Comparison of ENCODE assay signal across 8 cellular contexts in the genomic region with DNA sequence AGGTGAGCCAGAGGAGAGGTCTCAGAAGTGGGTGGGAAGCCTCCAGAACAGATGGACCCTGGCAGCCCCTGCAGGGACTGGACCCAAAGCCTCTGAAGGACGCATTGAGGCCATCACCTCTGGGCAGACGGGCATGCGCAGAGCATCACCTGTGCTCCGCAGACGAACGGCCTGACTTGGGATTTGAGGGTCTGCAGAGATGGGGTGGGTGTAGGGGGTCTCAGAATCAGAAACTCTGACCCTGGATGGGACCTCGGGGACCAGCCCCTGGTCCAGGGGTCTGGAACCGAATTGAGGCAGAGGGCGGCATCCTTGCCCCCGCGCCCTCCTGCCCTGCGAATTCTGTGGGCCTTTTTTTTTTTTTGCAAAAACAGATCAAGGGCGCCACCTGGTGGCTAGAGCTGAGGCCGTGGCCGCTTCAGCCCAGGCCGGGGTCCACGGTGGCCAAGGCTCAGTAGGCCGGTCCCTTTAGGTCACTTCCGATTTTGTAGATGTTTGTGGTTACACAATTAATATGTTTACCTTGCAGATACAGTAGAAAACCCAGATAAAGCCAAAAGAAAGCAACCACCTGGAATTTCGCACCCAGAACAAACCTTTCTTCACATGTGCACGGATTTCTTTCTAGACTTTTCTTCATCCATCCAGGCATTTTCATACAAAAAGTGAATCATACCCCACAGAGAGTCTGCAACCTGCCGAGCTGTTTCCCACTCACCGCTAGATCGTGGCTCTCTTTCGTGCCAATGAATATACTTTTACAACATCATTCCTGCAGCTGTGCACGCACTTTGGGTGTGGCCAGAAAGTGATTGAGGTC. TPM values are rescaled to one million over a fixed set of nuclear protein-coding genes. Genes with fewer than 3 reads are reported as not detected.
DNase-seq lines count a peak whose midpoint lies in the region; ATAC-seq, FAIRE-seq and TF ChIP-seq lines count a peak whose summit lies in the region.

No MANE protein-coding gene starts in this region.

- peak; percentile 89 for TF ChIP-seq CTCF in A549 (IDR thresholded peaks at IDR 0.05)
- peak; percentile 76 for TF ChIP-seq CTCF in GM12873 (IDR thresholded peaks at IDR 0.05; ENCODE audit: insufficient read depth, low read depth, low read length, missing control alignments)
- peak; percentile 58 to 95 (median 89) for TF ChIP-seq CTCF in spleen (IDR thresholded peaks at IDR 0.05 in 8 of 11, conservative IDR thresholded peaks at IDR 0.05 in 3 of 11)

- H3K4me3 ChIP-seq in A549: no peak overlapping the region
- no peak overlapping the region for H3K4me3 ChIP-seq in spleen

- peaks cover 0 to 11% (median 0%) of the 10 kb centered on the region in 7 donors for H3K27me3 ChIP-seq in spleen (replicated peaks in 1 of 7)

- peak; percentile 76 to 94 for TF ChIP-seq RAD21 in A549 (conservative IDR thresholded peaks at IDR 0.05 in 1 of 2, IDR thresholded peaks at IDR 0.05 in 1 of 2)

- H3K36me3 ChIP-seq in spleen: no peaks in the 10 kb centered on the region

- CTCF ChIA-PET in A549 (lab: Yijun Ruan, JAX): interaction anchor here (0.7 to 11.9 kb wide), 26 partner anchors 9 to 627 kb away, joined by 3 to 388 read pairs (median 5); no protein-coding TSS in a partner anchor

- POLR2A ChIA-PET in A549 (lab: Yijun Ruan, JAX): no interaction called here

- TF ChIP-seq POLR2A in A549 (IDR thresholded peaks at IDR 0.05; ENCODE audit: low read length): no peak
- no peak for TF ChIP-seq POLR2A in spleen (IDR thresholded peaks at IDR 0.05)

- peaks cover 8% of the 10 kb centered on the region; the same call in 2 of the 3 replicates for H3K4me1 ChIP-seq in A549
- H3K4me1 ChIP-seq in spleen: peaks cover 0 to 37% (median 20%) of the 10 kb centered on the region in 6 donors

- no peak overlapping the region for H3K27ac ChIP-seq in A549
- H3K27ac ChIP-seq in spleen: no peak overlapping the region

- no peak for TF ChIP-seq EP300 in A549 (IDR thresholded peaks at IDR 0.05)

- FAIRE-seq in A549 (lab: Jason Lieb, UNC): no peak

- intact Hi-C loops in spleen (cut with DNase I; ENCODE audit: low total_unique reads): loop anchor here (10.0 kb wide), 1 partner anchor 580 kb away; no protein-coding TSS in a partner anchor

- peak; percentile 15 to 70; a peak in 4 of 6 replicates for ATAC-seq in A549
- no peak for ATAC-seq in GM21423 (IDR thresholded peaks at IDR 0.05; ENCODE audit: unreplicated experiment)
- no peak for ATAC-seq in GM18867 (IDR thresholded peaks at IDR 0.05; ENCODE audit: unreplicated experiment)

- DNase-seq in A549 (ENCODE audit: low read depth in 1 of 2, low spot score in 1 of 2) (peak; percentile 46 to 69), NOMO-1 treated with dmso at 0.1 percent for 144 hours (lab: John Stamatoyannopoulos, UW; ENCODE audit: unreplicated experiment) (peak; percentile 16), globus pallidus (ENCODE audit: low spot score) (peak; percentile 20), spleen (peak; percentile 88)
- DNase-seq in activated T-helper 9 cell treated with anti-CD3 and anti-CD28 coated beads, Interleukin-2, amount 50 U/mL, for 16 hours (ENCODE audit: low read depth): peak; percentile 23

- H3K4me2 ChIP-seq in A549: peak overlapping the region; percentile 22; the same call in 1 of the 3 replicates

- H3K9me3 ChIP-seq in A549 (no peaks in the 10 kb centered on the region), spleen (no peaks in the 10 kb centered on the region)

- 20% methylated on average over 24 of the region's 26 CpGs for WGBS in A549 (ENCODE audit: missing lambda C conversion rate)
- 35 to 40% (median 38%) methylated on average over 24 to 26 of the region's 26 CpGs for WGBS in spleen, 5 donors

TF ChIP-seq in A549, 52 proteins besides CTCF, POLR2A, EP300 and RAD21:
- TF ChIP-seq SMC3 (IDR thresholded peaks at IDR 0.05): peak; percentile 98
- TF ChIP-seq KDM5A (IDR thresholded peaks at IDR 0.05): no peak
- no peak for TF ChIP-seq MYC (IDR thresholded peaks at IDR 0.05; ENCODE audit: borderline replicate concordance, low read length)
- TF ChIP-seq FOSL2 (IDR thresholded peaks at IDR 0.05): no peak
- no peak for TF ChIP-seq FOSL2 (CRISPR knock-in tag; IDR thresholded peaks at IDR 0.05)

RNA-seq across cellular contexts. Expression of a gene that starts 25.9 kb away (rescaled TPM):
- polyA plus RNA-seq in A549 (2011; rRNA removed) (not detected in 2 replicates), A549 (2017; fragmentation: RNase III; extraction: RNeasy Plus Mini Kit Qiagen cat#74134 plus additional on column Dnase treatment) (0.05 to 0.07 TPM (median 0.05 TPM) in 3 replicates), spleen (10 to 100 TPM in 1 of 3 donors, 1 to 10 TPM in 2; 8.6 to 11.2 (median 9.8) TPM)
- not detected in 2 replicates for polyA plus RNA-seq in A549 (2012; cell fraction: cytosol; rRNA removed)
- 0.02 and 0.05 TPM in 2 replicates for polyA plus RNA-seq in A549 (2012; cell fraction: nucleus; rRNA removed)
- polyA minus RNA-seq in A549 (2011; rRNA and poly(A)+ RNA removed): not detected in 2 replicates
- total RNA-seq in spleen: 10 to 100 TPM; 11.7 to 28.4 (median 20.9) TPM

RNA-seq across cellular contexts. Expression of a gene that starts 33.4 kb away (rescaled TPM):
- 0.12 and 0.21 TPM in 2 replicates for polyA plus RNA-seq in A549 (2011; rRNA removed)
- 0.03 TPM in 1 of 2 replicates, not detected in the other for polyA plus RNA-seq in A549 (2012; cell fraction: cytosol; rRNA removed)
- 0.05 and 0.12 TPM in 2 replicates for polyA plus RNA-seq in A549 (2012; cell fraction: nucleus; rRNA removed)
- polyA plus RNA-seq in A549 (2017; fragmentation: RNase III; extraction: RNeasy Plus Mini Kit Qiagen cat#74134 plus additional on column Dnase treatment): 0.04 to 0.07 TPM in 2 of 3 replicates, not detected in the other
- 1.8 and 1.9 TPM in 2 replicates for polyA minus RNA-seq in A549 (2011; rRNA and poly(A)+ RNA removed)
- under 1 TPM in 4 of 7 donors, not detected in 3; 0.17 to 0.67 (median 0.41) TPM for total RNA-seq in spleen
- under 1 TPM; 0.04 to 0.13 (median 0.05) TPM for polyA plus RNA-seq in spleen

Comparison
In these comparisons a context has a peak if more than half of its experiments do, and no peak if none do; other contexts are left out.
1. ATAC-seq: peak in A549 (2 of 2); none in GM21423 (single experiment) and GM18867 (single experiment).
2. DNase-seq: peak in every context shown above with its lines; median percentile 88 in spleen; 58 in A549; 23 in activated T-helper 9 cell treated with anti-CD3 and anti-CD28 coated beads, Interleukin-2, amount 50 U/mL, for 16 hours; 20 in globus pallidus; 16 in NOMO-1 treated with dmso at 0.1 percent for 144 hours.
3. RNA of a gene that starts 25.9 kb away (polyA plus RNA-seq): 8.6 to 11.2 TPM in spleen; 0.02 to 0.07 TPM in A549; every median in the first group is over 4 times any median in the second.
4. Peak in every context shown above with its lines, with median percentiles within 50 percentile points of each other: CTCF ChIP-seq.